8 cellular contexts compared by ENCODE assay signal in the genomic region with DNA sequence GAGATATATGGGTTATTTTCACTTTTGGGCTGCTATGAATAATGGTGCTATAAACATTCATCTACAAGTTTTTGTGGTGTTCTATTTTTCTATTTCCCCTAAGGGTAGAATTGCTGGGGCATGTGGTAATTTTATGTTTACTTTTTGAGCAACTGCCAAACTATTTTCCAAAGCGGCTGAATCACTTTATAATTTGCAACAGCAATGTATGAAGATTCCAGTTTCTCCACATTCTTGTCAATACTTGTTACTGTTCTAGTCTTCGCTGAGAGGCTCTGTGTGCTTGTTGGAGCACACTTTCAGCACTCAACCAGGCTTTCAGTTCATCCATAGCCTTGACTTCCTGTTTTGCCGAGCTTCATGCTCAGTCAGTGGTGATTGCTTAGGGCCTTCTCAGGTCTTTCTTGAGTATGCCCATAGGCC. TPM values are rescaled to one million over a fixed set of nuclear protein-coding genes. Genes with fewer than 3 reads are reported as not detected.
DNase-seq lines count a peak whose midpoint lies in the region; ATAC-seq and TF ChIP-seq lines count a peak whose summit lies in the region.

No MANE protein-coding gene starts in this region.

- H3K9me3 ChIP-seq in BLaER1 treated with 17β-estradiol and CSF1 and Interleukin-3, amounts not matched to agents 10 nM and 100 nM (replicated peaks in 1 of 11): no peaks in the 10 kb centered on the region
- H3K9me3 ChIP-seq in T-helper 17 cell (ENCODE audit: control insufficient read depth, low read length, poor library complexity, severe bottlenecking) (no peaks in the 10 kb centered on the region), prostate gland (no peaks in the 10 kb centered on the region)

- peaks cover 24 to 45% (median 38%) of the 10 kb centered on the region in 10 experiments for H3K4me1 ChIP-seq in BLaER1 treated with 17β-estradiol and CSF1 and Interleukin-3, amounts not matched to agents 10 nM and 100 nM
- peaks cover 3% of the 10 kb centered on the region for H3K4me1 ChIP-seq in prostate gland (replicated peaks)

- no peaks in the 10 kb centered on the region for H3K27me3 ChIP-seq in BLaER1 treated with 17β-estradiol and CSF1 and Interleukin-3, amounts not matched to agents 10 nM and 100 nM
- no peaks in the 10 kb centered on the region for H3K27me3 ChIP-seq in prostate gland (replicated peaks; ENCODE audit: insufficient read depth)

- ATAC-seq in GM18909 (IDR thresholded peaks at IDR 0.05; ENCODE audit: poor library complexity, unreplicated experiment) (peak; percentile 78), HG03565 (IDR thresholded peaks at IDR 0.05; ENCODE audit: unreplicated experiment) (peak; percentile 70), T-helper 17 cell (peak; percentile 68)

- peak overlapping the region in 1 of 10 experiments; percentile 19; a peak in 2 of 20 replicates for H3K4me3 ChIP-seq in BLaER1 treated with 17β-estradiol and CSF1 and Interleukin-3, amounts not matched to agents 10 nM and 100 nM
- H3K4me3 ChIP-seq in prostate gland: no peak overlapping the region

- H3K9ac ChIP-seq in BLaER1 treated with 17β-estradiol and CSF1 and Interleukin-3, amounts not matched to agents 10 nM and 100 nM: peak overlapping the region; percentile 4 to 61 (median 40); a peak in 18 of 22 replicates

- peak overlapping the region; percentile 93 for H3K27ac Mint-ChIP-seq in T-helper 17 cell

- no peaks in the 10 kb centered on the region for H3K36me3 Mint-ChIP-seq in T-helper 17 cell (ENCODE audit: low read depth)

- H3K4me3 Mint-ChIP-seq in T-helper 17 cell: peak overlapping the region; percentile 77

- intact Hi-C loops in prostate gland (cut with DNase I): no loop called here

- peaks cover 32% of the 10 kb centered on the region for H3K4me1 Mint-ChIP-seq in T-helper 17 cell

- no peak for TF ChIP-seq CTCF in prostate gland (IDR thresholded peaks at IDR 0.05)

- TF ChIP-seq POLR2A in prostate gland (IDR thresholded peaks at IDR 0.05): no peak

- DNase-seq in T-helper 17 cell: no peak
- peak; percentile 98 for DNase-seq in fibroblast of peridontal ligament (ENCODE audit: extremely low read depth)
- peak; percentile 70 for DNase-seq in prostate gland (ENCODE audit: low spot score)
- DNase-seq in GM19238 (ENCODE audit: insufficient read length, low spot score): no peak
- no peak for DNase-seq in C1 segment of cervical spinal cord (lab: John Stamatoyannopoulos, UW)

- H4K20me1 ChIP-seq in BLaER1 treated with 17β-estradiol and CSF1 and Interleukin-3, amounts not matched to agents 10 nM and 100 nM: peaks cover 0 to 92% (median 25%) of the 10 kb centered on the region in 11 experiments; a peak in 15 of 22 replicates

- WGBS in prostate gland: 13% methylated on average over 3 of the region's 3 CpGs

- H3K4me2 ChIP-seq in BLaER1 treated with 17β-estradiol and CSF1 and Interleukin-3, amounts not matched to agents 10 nM and 100 nM: peak overlapping the region; percentile 48 to 80 (median 66)

- H3K27me3 Mint-ChIP-seq in T-helper 17 cell: no peaks in the 10 kb centered on the region

- H3K27ac ChIP-seq in BLaER1 treated with 17β-estradiol and CSF1 and Interleukin-3, amounts not matched to agents 10 nM and 100 nM: peak overlapping the region; percentile 41 to 74 (median 61); a peak in 19 of 22 replicates
- H3K27ac ChIP-seq in prostate gland: peak overlapping the region; percentile 68 to 70

- peaks cover 0 to 10% (median 0%) of the 10 kb centered on the region in 11 experiments; a peak in 2 of 22 replicates for H3K36me3 ChIP-seq in BLaER1 treated with 17β-estradiol and CSF1 and Interleukin-3, amounts not matched to agents 10 nM and 100 nM
- no peaks in the 10 kb centered on the region for H3K36me3 ChIP-seq in prostate gland

RNA-seq across cellular contexts. Expression of a gene that starts 39.0 kb away (rescaled TPM):
- total RNA-seq in T-helper 17 cell: 10 to 100 TPM; 34.7 to 36.8 TPM
- 10 to 100 TPM; 34.1 to 42.5 TPM for total RNA-seq in prostate gland

RNA-seq across cellular contexts. Expression of a gene that starts 39.4 kb away (rescaled TPM):
- total RNA-seq in T-helper 17 cell: 10 to 100 TPM; 21.1 to 27.8 TPM
- total RNA-seq in prostate gland: 10 to 100 TPM; 29.6 to 34.9 TPM

Comparison
In these comparisons a context has a peak if more than half of its experiments do, and no peak if none do; other contexts are left out.
1. DNase-seq: peak in fibroblast of peridontal ligament (single experiment) and prostate gland (single experiment); none in T-helper 17 cell (0 of 3), GM19238 (single experiment) and C1 segment of cervical spinal cord (0 of 14).
2. Peak in every context shown above with its lines, with median percentiles within 50 percentile points of each other: ATAC-seq.